ENCODE assay signal across 9 cellular contexts in genomic region chr13:114044486-114044885, GRCh38.
DNase-seq lines count a peak whose midpoint lies in the region; ATAC-seq and TF ChIP-seq lines count a peak whose summit lies in the region.
"Had no signal": no experiment of that assay in that cellular context is flagged by ENCODE, and none has a peak within 500 bp of the region (broad histone marks: within the 10 kb centered on the region; RNA-seq: fewer than 3 reads in every experiment).

No MANE protein-coding gene starts in this region.

- no peak overlapping the region for H3K4me3 ChIP-seq in AG10803 (ENCODE audit: low read length)
- peak overlapping the region; percentile 4; the same call in 1 of the 2 replicates for H3K4me3 ChIP-seq in IMR-90 (ENCODE audit: insufficient read depth, low read depth, low read length)
- H3K4me3 ChIP-seq in mesodermal cell (ENCODE audit: extremely low read depth, insufficient read depth, low read length, poor library complexity, severe bottlenecking) = no peak overlapping the region
- no peak overlapping the region for H3K4me3 ChIP-seq in ascending aorta

- DNase-seq in AG10803 (ENCODE audit: low read depth) (peak; percentile 78), IMR-90 (peak; percentile 40), HT-29 (ENCODE audit: low spot score) (no peak), ascending aorta (ENCODE audit: low spot score in 2 of 2) (no peak)
- DNase-seq in activated CD8-positive, alpha-beta memory T cell treated with anti-CD3 and anti-CD28 coated beads, Interleukin-2, amount 50 U/mL, for 4 hours = no peak
- DNase-seq: DMS153 had no signal

- no peak overlapping the region; the same call in none of the 2 replicates for H3K56ac ChIP-seq in IMR-90 (ENCODE audit: extremely low read depth, insufficient read depth, low read length)

- H3K9me1 ChIP-seq in IMR-90 (ENCODE audit: insufficient read depth, low read length) = peaks cover 21% of the 10 kb centered on the region

- peaks cover 17 to 72% of the 10 kb centered on the region in 2 experiments; a peak in 3 of 4 replicates for H3K79me1 ChIP-seq in IMR-90 (ENCODE audit: low read depth in 1 of 2, low read length in 2 of 2)

- no peak overlapping the region for H3K23ac ChIP-seq in IMR-90 (ENCODE audit: low read depth, low read length)

- no peak overlapping the region for H3K14ac ChIP-seq in IMR-90 (replicated peaks; ENCODE audit: low read depth, low read length)

- H3K4me2 ChIP-seq in IMR-90 (ENCODE audit: low read depth, low read length) = peak overlapping the region; percentile 45; the same call in 1 of the 2 replicates

- TF ChIP-seq CTCF in AG10803 (conservative IDR thresholded peaks at IDR 0.05; ENCODE audit: low read length) (no peak), IMR-90 (conservative IDR thresholded peaks at IDR 0.05; ENCODE audit: low read depth, low read length) (no peak), ascending aorta (IDR thresholded peaks at IDR 0.05) (no peak)

- H3K36me3 ChIP-seq in IMR-90 (ENCODE audit: control insufficient read depth, insufficient read depth, low read length) (peaks cover 35% of the 10 kb centered on the region), mesodermal cell (ENCODE audit: control insufficient read depth, insufficient read depth, low read length) (peaks cover 59% of the 10 kb centered on the region), ascending aorta (peaks cover 4 to 5% of the 10 kb centered on the region in 2 donors)

- TF ChIP-seq RAD21 in IMR-90 (IDR thresholded peaks at IDR 0.05; ENCODE audit: low read length) = no peak

- no peak overlapping the region for H2BK15ac ChIP-seq in IMR-90 (ENCODE audit: low read depth, low read length)

- H2AK5ac ChIP-seq in IMR-90 (ENCODE audit: low read depth, low read length) = no peak overlapping the region

- H2AK9ac ChIP-seq in IMR-90 (replicated peaks; ENCODE audit: low read depth, low read length, poor library complexity) = no peak overlapping the region

- H3K9ac ChIP-seq in IMR-90 (ENCODE audit: low read depth, low read length) = no peak overlapping the region; the same call in 1 of the 2 replicates

- H2AFZ ChIP-seq in IMR-90 (replicated peaks; ENCODE audit: low read length, poor library complexity) = no peak overlapping the region

- in situ Hi-C loops in IMR-90 (cut with MboI; ENCODE audit: low sequenced_read_pairs) = no loop called here

- no peak for ATAC-seq in IMR-90 (ENCODE audit: low read depth)
- ATAC-seq in HG03280 (IDR thresholded peaks at IDR 0.05; ENCODE audit: unreplicated experiment) = no peak

- H3K18ac ChIP-seq in IMR-90 (ENCODE audit: low read depth, low read length) = 0 out of 2 replicates have a peak overlapping the region, but pooled peaks have one; percentile 12

- no CpG with 5 or more reads among the region's 17 CpGs for WGBS in IMR-90 (ENCODE audit: extremely low coverage in 2 of 2, insufficient read length in 1 of 2), 2 experiments
- WGBS in mesodermal cell (ENCODE audit: insufficient coverage in 2 of 2), 2 experiments = 19 to 43% methylated on average over 3 to 8 of the region's 17 CpGs

- H2BK20ac ChIP-seq in IMR-90 (ENCODE audit: low read depth, low read length) = no peak overlapping the region

- peak overlapping the region; percentile 59 for H2BK5ac ChIP-seq in IMR-90 (ENCODE audit: low read depth, low read length, poor library complexity, severe bottlenecking)

- peaks cover 17% of the 10 kb centered on the region for H3K4me1 ChIP-seq in IMR-90 (ENCODE audit: control insufficient read depth, insufficient read depth, low read length)
- peaks cover 16% of the 10 kb centered on the region for H3K4me1 ChIP-seq in mesodermal cell (ENCODE audit: control insufficient read depth, insufficient read depth, low read length, poor library complexity, severe bottlenecking)
- no peaks in the 10 kb centered on the region for H3K4me1 ChIP-seq in ascending aorta

- no peak overlapping the region for H4K91ac ChIP-seq in IMR-90 (ENCODE audit: insufficient read depth, low read depth, low read length)

- no TSS peak for BruUV-seq in IMR-90 (replicated peaks; lab: Mats Ljungman, UMichigan)

- dilution Hi-C loops in IMR-90 (cut with HindIII; ENCODE audit: low sequenced_read_pairs, unreplicated experiment) = no loop called here

- no peak for TF ChIP-seq POLR2A in IMR-90 (IDR thresholded peaks at IDR 0.05; ENCODE audit: low read depth, low read length)

- peak overlapping the region in 1 of 2 experiments; percentile 30; a peak in 2 of 4 replicates for H4K8ac ChIP-seq in IMR-90 (ENCODE audit: low read depth in 2 of 2, low read length in 2 of 2)

- no peaks in the 10 kb centered on the region for H3K9me3 ChIP-seq in IMR-90 (ENCODE audit: control insufficient read depth, insufficient read depth, low read length)
- no peaks in the 10 kb centered on the region for H3K9me3 ChIP-seq in mesodermal cell (ENCODE audit: control insufficient read depth, low read length)
- no peaks in the 10 kb centered on the region for H3K9me3 ChIP-seq in ascending aorta

- H3K27ac ChIP-seq in IMR-90 (ENCODE audit: insufficient read depth, low read length) (peak overlapping the region; percentile 80), angular gyrus (ENCODE audit: low read depth, low read length) (peak overlapping the region; percentile 88), mesodermal cell (ENCODE audit: low read depth, low read length, severe bottlenecking) (peak overlapping the region; percentile 86), ascending aorta (no peak overlapping the region)

- H3K27me3 ChIP-seq in IMR-90 (ENCODE audit: control insufficient read depth, insufficient read depth, low read length) (no peaks in the 10 kb centered on the region), ascending aorta (no peaks in the 10 kb centered on the region)

- CTCF ChIA-PET in IMR-90 (lab: Yijun Ruan, JAX) = no interaction called here

- no peak overlapping the region for H4K5ac ChIP-seq in IMR-90 (ENCODE audit: low read depth, low read length)

- H3K4ac ChIP-seq in IMR-90 (ENCODE audit: low read depth, low read length) = peak overlapping the region; percentile 46

- POLR2A ChIA-PET in IMR-90 (lab: Charles Lee; ENCODE audit: unreplicated experiment) = interaction anchor here (0.6 to 1.1 kb wide), 2 partner anchors 13 to 20 kb away, joined by 3 read pairs; no protein-coding TSS in a partner anchor

- H4K20me1 ChIP-seq in IMR-90 (ENCODE audit: insufficient read depth, low read length) = peaks cover 58% of the 10 kb centered on the region

- H2BK120ac ChIP-seq in IMR-90 (ENCODE audit: low read depth, low read length) = no peak overlapping the region

- intact Hi-C loops in IMR-90 (cut with micrococcal nuclease) = no loop called here
- intact Hi-C loops in ascending aorta (cut with DNase I) = no loop called here

TF ChIP-seq in IMR-90, 13 proteins besides CTCF, POLR2A, EP300 and RAD21:
- peak; percentile 79 for TF ChIP-seq CEBPB (IDR thresholded peaks at IDR 0.05; ENCODE audit: low read depth, low read length)
- TF ChIP-seq, protein P1, sequence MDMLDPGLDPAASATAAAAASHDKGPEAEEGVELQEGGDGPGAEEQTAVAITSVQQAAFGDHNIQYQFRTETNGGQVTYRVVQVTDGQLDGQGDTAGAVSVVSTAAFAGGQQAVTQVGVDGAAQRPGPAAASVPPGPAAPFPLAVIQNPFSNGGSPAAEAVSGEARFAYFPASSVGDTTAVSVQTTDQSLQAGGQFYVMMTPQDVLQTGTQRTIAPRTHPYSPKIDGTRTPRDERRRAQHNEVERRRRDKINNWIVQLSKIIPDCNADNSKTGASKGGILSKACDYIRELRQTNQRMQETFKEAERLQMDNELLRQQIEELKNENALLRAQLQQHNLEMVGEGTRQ (IDR thresholded peaks at IDR 0.05; ENCODE audit: low read depth, low read length) = no peak

Comparison
In these comparisons a context has a peak if more than half of its experiments do, and no peak if none do; other contexts are left out.
1. DNase-seq: peak in AG10803 (single experiment) and IMR-90 (single experiment); none in HT-29 (single experiment), activated CD8-positive, alpha-beta memory T cell treated with anti-CD3 and anti-CD28 coated beads, Interleukin-2, amount 50 U/mL, for 4 hours (single experiment) and ascending aorta (0 of 2).
2. H3K27ac ChIP-seq: peak in IMR-90 (single experiment), angular gyrus (single experiment) and mesodermal cell (single experiment); none in ascending aorta (0 of 2).